In genomic region chr6:84539122-84539856, GRCh38 we compare ENCODE assay signal across 19 cellular contexts.
DNase-seq lines count a peak whose midpoint lies in the region; ATAC-seq and TF ChIP-seq lines count a peak whose summit lies in the region.
"Had no signal": no experiment of that assay in that cellular context is flagged by ENCODE, and none has a peak within 500 bp of the region (broad histone marks: within the 10 kb centered on the region; RNA-seq: fewer than 3 reads in every experiment).

No MANE protein-coding gene starts in this region.

- peaks cover 6% of the 10 kb centered on the region for H3K27me3 Mint-ChIP-seq in nephron progenitor cell (ENCODE audit: low read depth, poor library complexity)
- H3K27me3 Mint-ChIP-seq: CD8-positive, alpha-beta memory T cell had no signal

- DNase-seq in AG10803 (ENCODE audit: low read depth) (peak; percentile 49), SK-N-SH (no peak), fibroblast of lung (ENCODE audit: low read depth in 2 of 2) (no peak), nephron progenitor cell (no peak), NCI-H128 (lab: John Stamatoyannopoulos, UW; ENCODE audit: unreplicated experiment) (no peak), NCI-H1092 (lab: John Stamatoyannopoulos, UW) (no peak), COLO668 (lab: John Stamatoyannopoulos, UW; ENCODE audit: unreplicated experiment) (no peak)
- DNase-seq: CD8-positive, alpha-beta memory T cell; DMS79; NCI-H1105; NCI-H1694; NCI-H2081 treated with DMSO at 0.1 percent for 48 hours; NCI-H774; SHP77 had no signal

- TF ChIP-seq RAD21 in SK-N-SH (IDR thresholded peaks at IDR 0.05; ENCODE audit: low read length): no peak

- no peak overlapping the region for H3K4me2 ChIP-seq in SK-N-SH
- no peak overlapping the region for H3K4me2 ChIP-seq in fibroblast of lung (ENCODE audit: extremely low read depth, insufficient read depth, low read length)
- H3K4me2 ChIP-seq: BLaER1 treated with 17β-estradiol and CSF1 and Interleukin-3, amounts not matched to agents 10 nM and 100 nM had no signal

- TF ChIP-seq EP300 in SK-N-SH (IDR thresholded peaks at IDR 0.05; ENCODE audit: borderline replicate concordance in 1 of 2, low read depth in 1 of 2, low read length in 1 of 2): no peak

- H3K36me3 ChIP-seq in SK-N-SH (replicated peaks in 1 of 2; ENCODE audit: control insufficient read depth in 1 of 2, insufficient read depth in 2 of 2, low read length in 1 of 2) (no peaks in the 10 kb centered on the region), fibroblast of lung (ENCODE audit: control insufficient read depth, insufficient read depth, low read length) (no peaks in the 10 kb centered on the region)
- H3K36me3 ChIP-seq: BLaER1 treated with 17β-estradiol and CSF1 and Interleukin-3, amounts not matched to agents 10 nM and 100 nM; HAP-1 had no signal

- ATAC-seq in HG03378 (IDR thresholded peaks at IDR 0.05; ENCODE audit: unreplicated experiment): no peak
- ATAC-seq: K562 had no signal

- no peaks in the 10 kb centered on the region for H3K79me2 ChIP-seq in SK-N-SH (ENCODE audit: insufficient read depth)
- H3K79me2 ChIP-seq in fibroblast of lung (ENCODE audit: control insufficient read depth, insufficient read depth, low read length): no peaks in the 10 kb centered on the region

- peak overlapping the region; percentile 33 to 79; a peak in 3 of 4 replicates for H3K27ac ChIP-seq in SK-N-SH (ENCODE audit: low read depth in 2 of 2, low read length in 1 of 2)
- no peak overlapping the region for H3K27ac ChIP-seq in fibroblast of lung (ENCODE audit: insufficient read depth, low read length)
- H3K27ac ChIP-seq: BLaER1 treated with 17β-estradiol and CSF1 and Interleukin-3, amounts not matched to agents 10 nM and 100 nM; SK-N-MC had no signal

- H3K9me2 ChIP-seq in SK-N-SH: peaks cover 4% of the 10 kb centered on the region; the same call in 1 of the 2 replicates

- WGBS in SK-N-SH (ENCODE audit: low lambda C conversion rate): 78% methylated on average over 4 of the region's 4 CpGs

- TF ChIP-seq CTCF in AG10803 (conservative IDR thresholded peaks at IDR 0.05; ENCODE audit: low read length) (no peak), SK-N-SH (IDR thresholded peaks at IDR 0.05) (no peak), fibroblast of lung (conservative IDR thresholded peaks at IDR 0.05 in 1 of 2, IDR thresholded peaks at IDR 0.05 in 1 of 2; ENCODE audit: low read depth in 1 of 2, low read length in 2 of 2) (no peak), nephron progenitor cell (IDR thresholded peaks at IDR 0.05) (no peak)

- no peaks in the 10 kb centered on the region for H3K9me3 ChIP-seq in SK-N-SH
- no peaks in the 10 kb centered on the region for H3K9me3 ChIP-seq in fibroblast of lung (ENCODE audit: control insufficient read depth, insufficient read depth, low read depth, low read length)
- H3K9me3 ChIP-seq: HAP-1 had no signal

- H3K27me3 ChIP-seq in SK-N-SH (ENCODE audit: insufficient read depth) (no peaks in the 10 kb centered on the region), fibroblast of lung (ENCODE audit: control insufficient read depth, insufficient read depth, low read length) (no peaks in the 10 kb centered on the region)
- H3K27me3 ChIP-seq: BLaER1 treated with 17β-estradiol and CSF1 and Interleukin-3, amounts not matched to agents 10 nM and 100 nM had no signal

- H3K4me3 Mint-ChIP-seq in nephron progenitor cell: no peak overlapping the region
- H3K4me3 Mint-ChIP-seq: CD8-positive, alpha-beta memory T cell had no signal

- H2AFZ ChIP-seq in SK-N-SH (ENCODE audit: low read depth) (no peak overlapping the region), fibroblast of lung (ENCODE audit: low read length) (peak overlapping the region; percentile 11)

- POLR2A ChIA-PET in SK-N-SH (lab: Yijun Ruan, JAX): no interaction called here

- peaks cover 40% of the 10 kb centered on the region for H3K9me3 Mint-ChIP-seq in nephron progenitor cell

- no peak overlapping the region for H3K4me3 ChIP-seq in AG10803 (ENCODE audit: low read length)
- no peak overlapping the region for H3K4me3 ChIP-seq in SK-N-SH (ENCODE audit: low read depth in 2 of 2, low read length in 1 of 2)
- no peak overlapping the region for H3K4me3 ChIP-seq in fibroblast of lung (replicated peaks in 1 of 4; ENCODE audit: control extremely low read depth in 1 of 4, insufficient read depth in 1 of 4, low read depth in 3 of 4, low read length in 4 of 4)
- H3K4me3 ChIP-seq: BLaER1 treated with 17β-estradiol and CSF1 and Interleukin-3, amounts not matched to agents 10 nM and 100 nM; HAP-1; K562; SK-N-MC had no signal

- H3K9ac ChIP-seq in SK-N-SH: no peak overlapping the region
- H3K9ac ChIP-seq in fibroblast of lung (ENCODE audit: insufficient read depth, low read length): no peak overlapping the region
- H3K9ac ChIP-seq: BLaER1 treated with 17β-estradiol and CSF1 and Interleukin-3, amounts not matched to agents 10 nM and 100 nM had no signal

- CTCF ChIA-PET in SK-N-SH (lab: Yijun Ruan, JAX): interaction anchor here (0.7 to 1.5 kb wide), 3 partner anchors 13 to 255 kb away, joined by 3 read pairs; no protein-coding TSS in a partner anchor

- peaks cover 28% of the 10 kb centered on the region for H3K36me3 Mint-ChIP-seq in nephron progenitor cell (ENCODE audit: low read depth)
- H3K36me3 Mint-ChIP-seq: CD8-positive, alpha-beta memory T cell had no signal

- H3K4me1 ChIP-seq in SK-N-SH (ENCODE audit: control insufficient read depth in 1 of 2, insufficient read depth in 2 of 2, low read depth in 1 of 2, low read length in 1 of 2): peaks cover 0 to 3% of the 10 kb centered on the region in 2 experiments; a peak in 2 of 4 replicates
- no peaks in the 10 kb centered on the region for H3K4me1 ChIP-seq in fibroblast of lung (ENCODE audit: control insufficient read depth, extremely low read depth, insufficient read depth, low read length)
- H3K4me1 ChIP-seq: BLaER1 treated with 17β-estradiol and CSF1 and Interleukin-3, amounts not matched to agents 10 nM and 100 nM; HAP-1 had no signal

- peaks cover 22% of the 10 kb centered on the region for H3K4me1 Mint-ChIP-seq in nephron progenitor cell
- H3K4me1 Mint-ChIP-seq: CD8-positive, alpha-beta memory T cell had no signal

- peak overlapping the region; percentile 78 for H3K27ac Mint-ChIP-seq in nephron progenitor cell
- H3K27ac Mint-ChIP-seq: CD8-positive, alpha-beta memory T cell had no signal

- no peaks in the 10 kb centered on the region for H3F3A ChIP-seq in SK-N-SH (replicated peaks; ENCODE audit: insufficient read depth)

- H4K20me1 ChIP-seq in SK-N-SH (ENCODE audit: insufficient read depth): no peaks in the 10 kb centered on the region
- H4K20me1 ChIP-seq in fibroblast of lung (ENCODE audit: control insufficient read depth, extremely low read depth, insufficient read depth, low read length): no peaks in the 10 kb centered on the region
- H4K20me1 ChIP-seq: BLaER1 treated with 17β-estradiol and CSF1 and Interleukin-3, amounts not matched to agents 10 nM and 100 nM had no signal

TF ChIP-seq in SK-N-SH, 30 proteins besides CTCF, POLR2A, EP300 and RAD21:
- TF ChIP-seq TEAD4 (IDR thresholded peaks at IDR 0.05; ENCODE audit: borderline replicate concordance, insufficient read depth) (no peak), SIN3A (IDR thresholded peaks at IDR 0.05; ENCODE audit: borderline replicate concordance, low read depth, low read length) (no peak), PBX3 (IDR thresholded peaks at IDR 0.05) (peak; percentile 32), REST (IDR thresholded peaks at IDR 0.05; ENCODE audit: low read depth, low read length) (no peak), ELF1 (IDR thresholded peaks at IDR 0.05) (no peak), TCF12 (IDR thresholded peaks at IDR 0.05) (peak; percentile 71)
TF ChIP-seq in SK-N-SH: peak in this region for 2.
